Comparison of ENCODE assay signal across 9 cellular contexts in genomic region chr14:22276913-22277816, GRCh38.
DNase-seq lines count a peak whose midpoint lies in the region; ATAC-seq and TF ChIP-seq lines count a peak whose summit lies in the region.
"Had no signal": no experiment of that assay in that cellular context is flagged by ENCODE, and none has a peak within 500 bp of the region (broad histone marks: within the 10 kb centered on the region; RNA-seq: fewer than 3 reads in every experiment).

No MANE protein-coding gene starts in this region.

- H3K4me3 ChIP-seq in cardiac muscle cell, result no peak overlapping the region
- no peak overlapping the region for H3K4me3 ChIP-seq in Panc1 (ENCODE audit: low read depth in 2 of 2, low read length in 2 of 2)
- no peak overlapping the region for H3K4me3 ChIP-seq in fibroblast of villous mesenchyme (ENCODE audit: low read depth, low read length)
- H3K4me3 ChIP-seq in tibial artery, result no peak overlapping the region

- H3K27me3 Mint-ChIP-seq in activated T-cell treated with anti-CD3 and anti-CD28 coated beads, Interleukin-2, amount 50 U/mL, for 4 hours (ENCODE audit: low read depth), result peaks cover 4% of the 10 kb centered on the region
- H3K27me3 Mint-ChIP-seq: activated naive CD8-positive, alpha-beta T cell treated with anti-CD3 and anti-CD28 coated beads, Interleukin-2, amount 10 ng/mL, durations not matched to agents 7 days and 5 days had no signal

- H3K36me3 Mint-ChIP-seq in activated T-cell treated with anti-CD3 and anti-CD28 coated beads, Interleukin-2, amount 50 U/mL, for 4 hours (ENCODE audit: insufficient read depth), result no peaks in the 10 kb centered on the region
- H3K36me3 Mint-ChIP-seq: activated naive CD8-positive, alpha-beta T cell treated with anti-CD3 and anti-CD28 coated beads, Interleukin-2, amount 10 ng/mL, durations not matched to agents 7 days and 5 days had no signal

- H3K4me3 Mint-ChIP-seq in activated T-cell treated with anti-CD3 and anti-CD28 coated beads, Interleukin-2, amount 50 U/mL, for 4 hours, result no peak overlapping the region
- H3K4me3 Mint-ChIP-seq: activated naive CD8-positive, alpha-beta T cell treated with anti-CD3 and anti-CD28 coated beads, Interleukin-2, amount 10 ng/mL, durations not matched to agents 7 days and 5 days had no signal

- no peaks in the 10 kb centered on the region for H3K9me3 ChIP-seq in cardiac muscle cell (ENCODE audit: low read depth)
- no peaks in the 10 kb centered on the region for H3K9me3 ChIP-seq in Panc1 (ENCODE audit: control insufficient read depth, insufficient read depth, low read depth, low read length)
- no peaks in the 10 kb centered on the region for H3K9me3 ChIP-seq in tibial artery

- no peaks in the 10 kb centered on the region for H3K36me3 ChIP-seq in cardiac muscle cell
- no peaks in the 10 kb centered on the region for H3K36me3 ChIP-seq in Panc1 (ENCODE audit: control insufficient read depth, insufficient read depth, low read length)
- H3K36me3 ChIP-seq in tibial artery, result no peaks in the 10 kb centered on the region

- peaks cover 9% of the 10 kb centered on the region for H3K27me3 ChIP-seq in cardiac muscle cell
- peaks cover 2% of the 10 kb centered on the region; the same call in 1 of the 2 replicates for H3K27me3 ChIP-seq in Panc1 (ENCODE audit: control insufficient read depth, insufficient read depth, low read length)
- no peaks in the 10 kb centered on the region for H3K27me3 ChIP-seq in tibial artery

- ATAC-seq in Right ventricle myocardium inferior (no peak), Panc1 (no peak)
- ATAC-seq in activated T-cell treated with anti-CD3 and anti-CD28 coated beads, Interleukin-2, amount 50 U/mL, for 4 hours, result no peak

- peak; percentile 60 for TF ChIP-seq CTCF in cardiac muscle cell (IDR thresholded peaks at IDR 0.05; ENCODE audit: low read depth, low read length)
- peak; percentile 66; the same call in 1 of the 2 replicates for TF ChIP-seq CTCF in Panc1 (IDR thresholded peaks at IDR 0.05)
- peak; percentile 57 for TF ChIP-seq CTCF in fibroblast of villous mesenchyme (IDR thresholded peaks at IDR 0.05; ENCODE audit: insufficient read depth, low read depth, low read length)
- TF ChIP-seq CTCF in tibial artery (IDR thresholded peaks at IDR 0.05), result peak; percentile 50 to 63

- H3K4me1 Mint-ChIP-seq in activated T-cell treated with anti-CD3 and anti-CD28 coated beads, Interleukin-2, amount 50 U/mL, for 4 hours (ENCODE audit: low read depth), result peaks cover 8% of the 10 kb centered on the region
- H3K4me1 Mint-ChIP-seq: activated naive CD8-positive, alpha-beta T cell treated with anti-CD3 and anti-CD28 coated beads, Interleukin-2, amount 10 ng/mL, durations not matched to agents 7 days and 5 days had no signal

- POLR2A ChIA-PET in Panc1 (lab: Charles Lee), result no interaction called here

- in situ Hi-C loops in Panc1 (cut with HindIII; ENCODE audit: low pct_unique_long_range_greater_than_20kb, low sequenced_read_pairs), result no loop called here

- H3K4me1 ChIP-seq in cardiac muscle cell (ENCODE audit: low read depth) (no peaks in the 10 kb centered on the region), Panc1 (ENCODE audit: control insufficient read depth, insufficient read depth, low read length) (no peaks in the 10 kb centered on the region), tibial artery (peaks cover 0 to 52% (median 9%) of the 10 kb centered on the region in 4 donors)

- BruUV-seq in Panc1 (replicated peaks; lab: Mats Ljungman, UMichigan), result no TSS peak

- intact Hi-C loops in Right ventricle myocardium inferior (cut with DNase I) (no loop called here), Panc1 (cut with micrococcal nuclease; ENCODE audit: unreplicated experiment) (no loop called here), tibial artery (cut with DNase I; ENCODE audit: low total_unique reads) (loop anchor here (5.0 kb wide), 1 partner anchor 35 kb away; no protein-coding TSS in a partner anchor)

- peak; percentile 18 to 35 for DNase-seq in cardiac muscle cell (ENCODE audit: low read depth in 1 of 2, low spot score in 1 of 2)
- no peak for DNase-seq in Right ventricle myocardium inferior (ENCODE audit: missing footprints)
- no peak for DNase-seq in Panc1 (ENCODE audit: low read depth, low spot score)
- DNase-seq in fibroblast of villous mesenchyme (ENCODE audit: low read depth), result peak; percentile 20
- no peak for DNase-seq in tibial artery
- DNase-seq in NCI-H1105 (lab: John Stamatoyannopoulos, UW), result no peak
- no peak for DNase-seq in activated T-cell treated with anti-CD3 and anti-CD28 coated beads, Interleukin-2, amount 50 U/mL, for 4 hours
- DNase-seq in NCI-H2107 treated with DMSO at 0.1 percent for 48 hours (lab: John Stamatoyannopoulos, UW; ENCODE audit: unreplicated experiment), result no peak
- DNase-seq: activated naive CD8-positive, alpha-beta T cell treated with anti-CD3 and anti-CD28 coated beads, Interleukin-2, amount 10 ng/mL, durations not matched to agents 7 days and 5 days had no signal

- H3K27ac ChIP-seq in cardiac muscle cell (no peak overlapping the region), Panc1 (ENCODE audit: low read length) (no peak overlapping the region), tibial artery (peak overlapping the region in 1 of 2 donors; percentile 47)

- CTCF ChIA-PET in Panc1 (lab: Charles Lee), result no interaction called here

- H3K9me3 Mint-ChIP-seq in activated T-cell treated with anti-CD3 and anti-CD28 coated beads, Interleukin-2, amount 50 U/mL, for 4 hours, result no peaks in the 10 kb centered on the region
- H3K9me3 Mint-ChIP-seq: activated naive CD8-positive, alpha-beta T cell treated with anti-CD3 and anti-CD28 coated beads, Interleukin-2, amount 10 ng/mL, durations not matched to agents 7 days and 5 days had no signal

Comparison
In these comparisons a context has a peak if more than half of its experiments do, and no peak if none do; other contexts are left out.
1. DNase-seq: peak in cardiac muscle cell (2 of 2) and fibroblast of villous mesenchyme (single experiment); none in Right ventricle myocardium inferior (single experiment), Panc1 (single experiment), tibial artery (0 of 2), NCI-H1105 (single experiment), activated T-cell treated with anti-CD3 and anti-CD28 coated beads, Interleukin-2, amount 50 U/mL, for 4 hours (single experiment) and NCI-H2107 treated with DMSO at 0.1 percent for 48 hours (single experiment).
2. Peak in every context shown above with its lines, with median percentiles within 50 percentile points of each other: CTCF ChIP-seq.